ENCODE assay signal across 18 cellular contexts in genomic region chr5:180498378-180498777, GRCh38.
"Had no signal": no experiment of that assay in that cellular context is flagged by ENCODE, and none has a peak within 500 bp of the region (broad histone marks: within the 10 kb centered on the region; RNA-seq: fewer than 3 reads in every experiment).

No MANE protein-coding gene starts in this region.

- H3K4me3 Mint-ChIP-seq: stimulated activated effector memory CD8-positive, alpha-beta T cell treated with anti-CD3 and anti-CD28 coated beads, Interleukin-12 subunit alpha, Interleukin-12 subunit beta, amount 100 ng/mL, for 72 hours had no signal

- H3K27me3 Mint-ChIP-seq: naive thymus-derived CD8-positive, alpha-beta T cell had no signal

- H3K27ac ChIP-seq: ascending aorta, cardiac muscle cell, esophagus squamous epithelium, left ventricle myocardium inferior, neutrophil, thoracic aorta had no signal

- H3K4me3 ChIP-seq: ascending aorta, cardiac muscle cell, esophagus squamous epithelium, left ventricle myocardium inferior, thoracic aorta had no signal

- H3K9me3 Mint-ChIP-seq: naive thymus-derived CD8-positive, alpha-beta T cell; stimulated activated effector memory CD8-positive, alpha-beta T cell treated with anti-CD3 and anti-CD28 coated beads, Interleukin-12 subunit alpha, Interleukin-12 subunit beta, amount 100 ng/mL, for 72 hours had no signal

- ATAC-seq: activated CD4-positive, CD25-positive, alpha-beta regulatory T cell treated with anti-CD3 and anti-CD28 coated beads, Interleukin-2, amount 50 U/mL, for 24 hours; naive thymus-derived CD8-positive, alpha-beta T cell; stimulated activated effector memory CD8-positive, alpha-beta T cell treated with anti-CD3 and anti-CD28 coated beads, Interleukin-12 subunit alpha, Interleukin-12 subunit beta, amount 100 ng/mL, for 72 hours had no signal

- H3K36me3 ChIP-seq: ascending aorta, cardiac muscle cell, thoracic aorta had no signal

- H3K27me3 ChIP-seq: ascending aorta, cardiac muscle cell, esophagus squamous epithelium, neutrophil had no signal

- FAIRE-seq: colon, TTC549, urothelium cell line had no signal

- DNase-seq: activated CD4-positive, alpha-beta T cell treated with anti-CD3 and anti-CD28 coated beads, Interleukin-2, amount 50 U/mL, for 1 hour; activated CD8-positive, alpha-beta memory T cell treated with anti-CD3 and anti-CD28 coated beads for 24 hours; activated gamma-delta T cell; esophagus squamous epithelium; glutamatergic neuron; left ventricle myocardium inferior; naive thymus-derived CD8-positive, alpha-beta T cell; retina; T-helper 2 cell had no signal

- H3K9me3 ChIP-seq: ascending aorta, esophagus squamous epithelium, left ventricle myocardium inferior, neutrophil, thoracic aorta had no signal
